ENCODE assay signal across 1 cellular context in genomic region chr16:8869212-8869987, GRCh38.
A peak's percentile ranks its signal among the peaks of the same experiment; 100 is the strongest.
TF ChIP-seq lines count a peak whose summit lies in the region.

No MANE protein-coding gene starts in this region.

TF ChIP-seq in HepG2, 621 proteins besides CTCF, POLR2A, EP300 and RAD21 (continued from another document and continues in another):
- TF ChIP-seq ZNF652 (CRISPR knock-in tag; IDR thresholded peaks at IDR 0.05; ENCODE audit: borderline replicate concordance, low read depth): no peak
- TF ChIP-seq ZNF784 (CRISPR knock-in tag; IDR thresholded peaks at IDR 0.05; ENCODE audit: borderline replicate concordance): 0 out of 2 replicates have a peak, but pooled peaks have one; percentile 9
- peak; percentile 51; the same call in 1 of the 2 replicates for TF ChIP-seq ZNF614 (CRISPR knock-in tag; IDR thresholded peaks at IDR 0.05; ENCODE audit: borderline replicate concordance)
- no peak; the same call in 1 of the 2 replicates for TF ChIP-seq STAT6 (CRISPR knock-in tag; IDR thresholded peaks at IDR 0.05; ENCODE audit: borderline replicate concordance)
- no peak for TF ChIP-seq ATF1 (CRISPR knock-in tag; IDR thresholded peaks at IDR 0.05)
- no peak for TF ChIP-seq TFE3 (CRISPR knock-in tag; IDR thresholded peaks at IDR 0.05)
- no peak for TF ChIP-seq LCORL (IDR thresholded peaks at IDR 0.05)
- peak; percentile 88 for TF ChIP-seq LCORL (CRISPR knock-in tag; IDR thresholded peaks at IDR 0.05)
- TF ChIP-seq GPN1 (CRISPR knock-in tag; IDR thresholded peaks at IDR 0.05; ENCODE audit: borderline replicate concordance): no peak
- no peak for TF ChIP-seq ZC3H13 (CRISPR knock-in tag; IDR thresholded peaks at IDR 0.05)
- no peak for TF ChIP-seq MLX (CRISPR knock-in tag; IDR thresholded peaks at IDR 0.05)
- TF ChIP-seq DDIT3 (CRISPR knock-in tag; IDR thresholded peaks at IDR 0.05): no peak
- no peak for TF ChIP-seq IRF9 (CRISPR knock-in tag; IDR thresholded peaks at IDR 0.05; ENCODE audit: borderline replicate concordance)
- TF ChIP-seq XRCC5 (optimal IDR thresholded peaks at IDR 0.05; ENCODE audit: low read length): peak; percentile 73
- no peak for TF ChIP-seq MATR3 (CRISPR knock-in tag; IDR thresholded peaks at IDR 0.05)
- TF ChIP-seq SP1 (IDR thresholded peaks at IDR 0.05): no peak
- TF ChIP-seq SP1 (CRISPR knock-in tag; IDR thresholded peaks at IDR 0.05): peak; percentile 90
- no peak for TF ChIP-seq ZNF18 (CRISPR knock-in tag; IDR thresholded peaks at IDR 0.05; ENCODE audit: insufficient replicate concordance)
- TF ChIP-seq HBP1 (CRISPR knock-in tag; IDR thresholded peaks at IDR 0.05; ENCODE audit: low read depth): peak; percentile 71
- no peak for TF ChIP-seq ZFYVE20 (CRISPR knock-in tag; IDR thresholded peaks at IDR 0.05; ENCODE audit: borderline replicate concordance, low read depth)
- no peak for TF ChIP-seq SKI (IDR thresholded peaks at IDR 0.05; ENCODE audit: partially characterized antibody)
- 0 out of 2 replicates have a peak, but pooled peaks have one; percentile 35 for TF ChIP-seq ZNF280B (CRISPR knock-in tag; IDR thresholded peaks at IDR 0.05; ENCODE audit: borderline replicate concordance)
- TF ChIP-seq TIGD3 (CRISPR knock-in tag; IDR thresholded peaks at IDR 0.05; ENCODE audit: borderline replicate concordance): no peak
- no peak for TF ChIP-seq U2AF1 (optimal IDR thresholded peaks at IDR 0.05; ENCODE audit: low read depth, low read length)
- peak; percentile 36; the same call in 1 of the 2 replicates for TF ChIP-seq ZNF362 (CRISPR knock-in tag; IDR thresholded peaks at IDR 0.05; ENCODE audit: borderline replicate concordance)
- 0 out of 2 replicates have a peak, but pooled peaks have one; percentile 23 for TF ChIP-seq WIZ (CRISPR knock-in tag; IDR thresholded peaks at IDR 0.05)
- TF ChIP-seq SMARCE1 (IDR thresholded peaks at IDR 0.05; ENCODE audit: borderline replicate concordance): no peak
- peak; percentile 87 for TF ChIP-seq SP5 (CRISPR knock-in tag; IDR thresholded peaks at IDR 0.05; ENCODE audit: borderline replicate concordance, low read depth)
- TF ChIP-seq KMT2A (CRISPR knock-in tag; IDR thresholded peaks at IDR 0.05): no peak; the same call in 1 of the 2 replicates
- TF ChIP-seq CC2D1A (CRISPR knock-in tag; IDR thresholded peaks at IDR 0.05): no peak
- peak; percentile 72 for TF ChIP-seq ZNF407 (CRISPR knock-in tag; IDR thresholded peaks at IDR 0.05; ENCODE audit: not compliant biosample characterization)
